Comparison of ENCODE assay signal across 20 cellular contexts in genomic region chr21:39120876-39121599, GRCh38.
DNase-seq lines count a peak whose midpoint lies in the region; ATAC-seq lines count a peak whose summit lies in the region.
"Had no signal": no experiment of that assay in that cellular context is flagged by ENCODE, and none has a peak within 500 bp of the region (broad histone marks: within the 10 kb centered on the region; RNA-seq: fewer than 3 reads in every experiment).

No MANE protein-coding gene starts in this region.

- DNase-seq in activated CD8-positive, alpha-beta memory T cell treated with anti-CD3 and anti-CD28 coated beads for 24 hours, result peak; percentile 42
- DNase-seq in activated CD8-positive, alpha-beta memory T cell treated with anti-CD3 and anti-CD28 coated beads, Interleukin-2, amount 50 U/mL, for 4 hours, result no peak
- DNase-seq in UCSD-AML1 (lab: John Stamatoyannopoulos, UW; ENCODE audit: unreplicated experiment) (peak; percentile 25), left lobe of liver (ENCODE audit: low spot score) (peak; percentile 6), NOMO-1 treated with dmso at 0.1 percent for 144 hours (lab: John Stamatoyannopoulos, UW; ENCODE audit: unreplicated experiment) (no peak), SJCRH30 (no peak)
- DNase-seq in stimulated activated CD8-positive, alpha-beta memory T cell treated with anti-CD3 and anti-CD28 coated beads, Interleukin-4, amount 100 ng/mL, for 48 hours, result no peak
- DNase-seq: activated CD4-positive, alpha-beta T cell treated with anti-CD3 and anti-CD28 coated beads for 1 hour; activated T-cell treated with anti-CD3 and anti-CD28 coated beads, Interleukin-2, amount 50 U/mL, for 48 hours; effector memory CD8-positive, alpha-beta T cell; head of caudate nucleus; HFFc6; left ventricle myocardium inferior; NCI-H1694; NCI-H2227 treated with DMSO at 0.1 percent for 48 hours; nucleus accumbens; retina; upper lobe of right lung had no signal

- H3K4me3 ChIP-seq in SJCRH30, result no peak overlapping the region
- H3K4me3 ChIP-seq: left ventricle myocardium inferior, SK-N-MC, upper lobe of right lung had no signal

- no peaks in the 10 kb centered on the region for H3K36me3 ChIP-seq in SJCRH30
- H3K36me3 ChIP-seq: left ventricle myocardium inferior, upper lobe of right lung had no signal

- H3K9me3 ChIP-seq in SJCRH30 (replicated peaks), result no peaks in the 10 kb centered on the region

- ATAC-seq in left lobe of liver (no peak), HG03571 (IDR thresholded peaks at IDR 0.05; ENCODE audit: unreplicated experiment) (no peak)
- ATAC-seq: effector memory CD8-positive, alpha-beta T cell; upper lobe of right lung had no signal

- no peaks in the 10 kb centered on the region for H3K4me1 ChIP-seq in SJCRH30
- H3K4me1 ChIP-seq: upper lobe of right lung had no signal

- H3K27me3 ChIP-seq in SJCRH30, result no peaks in the 10 kb centered on the region
- H3K27me3 ChIP-seq: upper lobe of right lung had no signal

- no peak overlapping the region for H3K27ac ChIP-seq in SJCRH30
- H3K27ac ChIP-seq: left ventricle myocardium inferior, SK-N-MC, upper lobe of right lung had no signal

Comparison
In these comparisons a context has a peak if more than half of its experiments do, and no peak if none do; other contexts are left out.
1. DNase-seq: peak in activated CD8-positive, alpha-beta memory T cell treated with anti-CD3 and anti-CD28 coated beads for 24 hours (single experiment), UCSD-AML1 (single experiment) and left lobe of liver (single experiment); none in activated CD8-positive, alpha-beta memory T cell treated with anti-CD3 and anti-CD28 coated beads, Interleukin-2, amount 50 U/mL, for 4 hours (single experiment), NOMO-1 treated with dmso at 0.1 percent for 144 hours (single experiment), stimulated activated CD8-positive, alpha-beta memory T cell treated with anti-CD3 and anti-CD28 coated beads, Interleukin-4, amount 100 ng/mL, for 48 hours (single experiment) and SJCRH30 (0 of 2).